ENCODE assay signal across 8 cellular contexts in genomic region chr10:97445722-97446639, GRCh38. TPM values are rescaled to one million over a fixed set of nuclear protein-coding genes. Genes with fewer than 3 reads are reported as not detected.
DNase-seq lines count a peak whose midpoint lies in the region; ATAC-seq, FAIRE-seq and TF ChIP-seq lines count a peak whose summit lies in the region.

TSS of gene EXOSC1 (minus strand) at chr10:97446006. CDS start at chr10:97445985, 21 bp downstream.
TSS of gene ZDHHC16 (plus strand) at chr10:97446175. CDS start at chr10:97451676, 5,501 bp downstream.

- peak; percentile 98 for FAIRE-seq in GM18507 (lab: Jason Lieb, UNC)

- peaks cover 54% of the 10 kb centered on the region for H3K79me2 ChIP-seq in hepatocyte

- ATAC-seq in HG02981 (IDR thresholded peaks at IDR 0.05; ENCODE audit: unreplicated experiment), result peak; percentile 97

- H3K27ac ChIP-seq in hepatocyte, result peak within 1 kb of the TSS; percentile 52

- no peaks in the 10 kb centered on the region for H3K27me3 ChIP-seq in hepatocyte

- H2AFZ ChIP-seq in hepatocyte, result peak within 1 kb of the TSS; percentile 53

- WGBS in hepatocyte (ENCODE audit: low lambda C conversion rate, missing lambda C conversion rate), result 1% methylated on average over 63 of the region's 66 CpGs

- peaks cover 23% of the 10 kb centered on the region for H3K4me1 ChIP-seq in hepatocyte (ENCODE audit: insufficient read depth)

- peak within 1 kb of the TSS; percentile 82 for H3K4me2 ChIP-seq in hepatocyte

- no peaks in the 10 kb centered on the region for H3K9me2 ChIP-seq in hepatocyte (replicated peaks; ENCODE audit: insufficient read depth)

- TF ChIP-seq CTCF in astrocyte of the cerebellum (IDR thresholded peaks at IDR 0.05; ENCODE audit: low read depth, low read length, missing control alignments), result no peak
- TF ChIP-seq CTCF in hepatocyte (IDR thresholded peaks at IDR 0.05; ENCODE audit: poor library complexity), result peak; percentile 5

- H3K36me3 ChIP-seq in hepatocyte (replicated peaks; ENCODE audit: insufficient read depth, low read depth), result no peaks in the 10 kb centered on the region

- peaks cover 3% of the 10 kb centered on the region for H4K20me1 ChIP-seq in hepatocyte (ENCODE audit: insufficient read depth, poor library complexity, severe bottlenecking)

- H3K4me3 ChIP-seq in astrocyte of the cerebellum (ENCODE audit: low read depth, low read length), result peak within 1 kb of the TSS; percentile 57
- H3K4me3 ChIP-seq in hepatocyte, result peak within 1 kb of the TSS; percentile 68

- in situ Hi-C loops in astrocyte of the cerebellum (cut with HindIII; ENCODE audit: low sequenced_read_pairs), result no loop called here

- no peaks in the 10 kb centered on the region for H3K9me3 ChIP-seq in hepatocyte (ENCODE audit: low read depth)

- DNase-seq in GM18507 (ENCODE audit: extremely low spot score, insufficient read length, low read depth) (peak; percentile 98), NCI-H2029 treated with DMSO at 0.1 percent for 48 hours (lab: John Stamatoyannopoulos, UW) (peak; percentile 53), T-helper 9 cell (peak; percentile 80), astrocyte of the cerebellum (ENCODE audit: low read depth) (peak; percentile 90), hepatocyte (ENCODE audit: low spot score) (peak; percentile 97), renal cortical epithelial cell (ENCODE audit: low read depth) (peak; percentile 97), cortex of kidney (lab: John Stamatoyannopoulos, UW) (no peak)

RNA-seq across cellular contexts. Expression of gene EXOSC1, which starts in this region (rescaled TPM):
- total RNA-seq in hepatocyte (34.7 and 40.0 TPM in 2 replicates), renal cortical epithelial cell (26.5 and 35.3 TPM in 2 replicates)
- 39.1 and 51.7 TPM in 2 replicates for polyA plus RNA-seq in hepatocyte

RNA-seq across cellular contexts. Expression of gene ZDHHC16, which starts in this region (rescaled TPM):
- 54.4 and 57.0 TPM in 2 replicates for total RNA-seq in hepatocyte
- polyA plus RNA-seq in hepatocyte, result 81.9 and 86.8 TPM in 2 replicates
- 30.2 and 39.2 TPM in 2 replicates for total RNA-seq in renal cortical epithelial cell
